ENCODE assay signal across 23 cellular contexts in genomic region chr19:10868872-10869547, GRCh38. TPM values are rescaled to one million over a fixed set of nuclear protein-coding genes. Genes with fewer than 3 reads are reported as not detected.
DNase-seq lines count a peak whose midpoint lies in the region; TF ChIP-seq lines count a peak whose summit lies in the region.
"Had no signal": no experiment of that assay in that cellular context is flagged by ENCODE, and none has a peak within 500 bp of the region (broad histone marks: within the 10 kb centered on the region; RNA-seq: fewer than 3 reads in every experiment).

No MANE protein-coding gene starts in this region.

- H3K79me2 ChIP-seq in OCI-LY3 (ENCODE audit: low read length) (peaks cover 24% of the 10 kb centered on the region), osteoblast (ENCODE audit: insufficient read depth, low read length) (peaks cover 23% of the 10 kb centered on the region)

- H3K27me3 ChIP-seq in OCI-LY3 (ENCODE audit: low read depth, low read length), result no peaks in the 10 kb centered on the region
- no peaks in the 10 kb centered on the region for H3K27me3 ChIP-seq in osteoblast (ENCODE audit: insufficient read depth, low read length)
- H3K27me3 ChIP-seq: esophagus squamous epithelium had no signal

- 0 out of 2 replicates have a peak overlapping the region, but pooled peaks have one; percentile 11 for H3K4me3 ChIP-seq in OCI-LY3 (ENCODE audit: low read length)
- no peak overlapping the region for H3K4me3 ChIP-seq in osteoblast (ENCODE audit: insufficient read depth, low read length)
- H3K4me3 ChIP-seq: esophagus squamous epithelium had no signal

- no peaks in the 10 kb centered on the region for H3K9me3 Mint-ChIP-seq in activated CD4-positive, alpha-beta T cell treated with anti-CD3 and anti-CD28 coated beads, Interleukin-2, amount 10 ng/mL, durations not matched to agents 24 days and 14 days
- H3K9me3 Mint-ChIP-seq in dendritic cell treated with granulocyte-macrophage colony-stimulating factor and Interleukin-4, amounts not matched to agents 40 ng/mL and 50 ng/mL, for 4 days, result no peaks in the 10 kb centered on the region
- H3K9me3 Mint-ChIP-seq: HFFc6; naive thymus-derived CD8-positive, alpha-beta T cell had no signal

- DNase-seq in activated CD4-positive, alpha-beta T cell treated with anti-CD3 and anti-CD28 coated beads, Interleukin-2, amount 10 ng/mL, durations not matched to agents 24 days and 14 days, result no peak
- no peak for DNase-seq in activated CD4-positive, alpha-beta T cell treated with anti-CD3 and anti-CD28 coated beads for 48 hours
- DNase-seq in osteoblast (ENCODE audit: insufficient read length, low spot score, missing footprints), result peak; percentile 18
- no peak for DNase-seq in NCI-H226
- no peak for DNase-seq in DMS53 (lab: John Stamatoyannopoulos, UW)
- DNase-seq in NCI-H345 (lab: John Stamatoyannopoulos, UW), result no peak
- DNase-seq: anterior cingulate cortex; central memory CD4-positive, alpha-beta T cell; DMS153; esophagus squamous epithelium; HFFc6; kidney glomerular epithelial cell; naive thymus-derived CD8-positive, alpha-beta T cell; NCI-H1048; NCI-H1930; NCI-H446 treated with DMSO at 0.1 percent for 48 hours; SW 1271 had no signal

- H3K9me3 ChIP-seq in OCI-LY3 (ENCODE audit: insufficient read depth, low read length), result no peaks in the 10 kb centered on the region
- H3K9me3 ChIP-seq in osteoblast (ENCODE audit: low read depth, low read length), result no peaks in the 10 kb centered on the region
- H3K9me3 ChIP-seq: esophagus squamous epithelium had no signal

- intact Hi-C loops in activated CD4-positive, alpha-beta T cell treated with anti-CD3 and anti-CD28 coated beads, Interleukin-2, amount 10 ng/mL, durations not matched to agents 24 days and 14 days (cut with micrococcal nuclease), result loop anchor here (10.0 kb wide), 1 partner anchor 74 kb away; no protein-coding TSS in a partner anchor
- intact Hi-C loops in dendritic cell treated with granulocyte-macrophage colony-stimulating factor and Interleukin-4, amounts not matched to agents 40 ng/mL and 50 ng/mL, for 4 days (cut with micrococcal nuclease), result loop anchor here (10.0 kb wide), 1 partner anchor 84 kb away; no protein-coding TSS in a partner anchor

- H2AFZ ChIP-seq in OCI-LY3 (ENCODE audit: low read depth, low read length), result no peak overlapping the region
- H2AFZ ChIP-seq in osteoblast (ENCODE audit: low read length), result no peak overlapping the region

- H3K4me1 Mint-ChIP-seq in activated CD4-positive, alpha-beta T cell treated with anti-CD3 and anti-CD28 coated beads, Interleukin-2, amount 10 ng/mL, durations not matched to agents 24 days and 14 days, result peaks cover 35% of the 10 kb centered on the region
- H3K4me1 Mint-ChIP-seq in dendritic cell treated with granulocyte-macrophage colony-stimulating factor and Interleukin-4, amounts not matched to agents 40 ng/mL and 50 ng/mL, for 4 days (ENCODE audit: low read depth), result peaks cover 67% of the 10 kb centered on the region

- 0 out of 2 replicates have a peak overlapping the region, but pooled peaks have one; percentile 67 for H3K9ac ChIP-seq in OCI-LY3 (ENCODE audit: low read length)
- H3K9ac ChIP-seq: KMS-11 had no signal

- H3K27ac ChIP-seq in OCI-LY3 (ENCODE audit: low read length), result peak overlapping the region; percentile 88
- H3K27ac ChIP-seq in osteoblast (ENCODE audit: low read depth, low read length), result no peak overlapping the region
- H3K27ac ChIP-seq: C4-2B, VCaP had no signal

- H3K4me1 ChIP-seq in OCI-LY3 (ENCODE audit: low read length) (peaks cover 55% of the 10 kb centered on the region), osteoblast (ENCODE audit: insufficient read depth, low read length) (peaks cover 16% of the 10 kb centered on the region)

- H3K27ac Mint-ChIP-seq in activated CD4-positive, alpha-beta T cell treated with anti-CD3 and anti-CD28 coated beads, Interleukin-2, amount 10 ng/mL, durations not matched to agents 24 days and 14 days, result peak overlapping the region; percentile 45
- peak overlapping the region; percentile 91 for H3K27ac Mint-ChIP-seq in dendritic cell treated with granulocyte-macrophage colony-stimulating factor and Interleukin-4, amounts not matched to agents 40 ng/mL and 50 ng/mL, for 4 days
- H3K27ac Mint-ChIP-seq: HFFc6 had no signal

- TF ChIP-seq CTCF in OCI-LY3 (IDR thresholded peaks at IDR 0.05; ENCODE audit: low read depth, low read length) (no peak), osteoblast (IDR thresholded peaks at IDR 0.05; ENCODE audit: extremely low read depth, low read depth, low read length) (no peak)

- peak overlapping the region; percentile 39 for H3K4me3 Mint-ChIP-seq in activated CD4-positive, alpha-beta T cell treated with anti-CD3 and anti-CD28 coated beads, Interleukin-2, amount 10 ng/mL, durations not matched to agents 24 days and 14 days
- no peak overlapping the region for H3K4me3 Mint-ChIP-seq in dendritic cell treated with granulocyte-macrophage colony-stimulating factor and Interleukin-4, amounts not matched to agents 40 ng/mL and 50 ng/mL, for 4 days
- H3K4me3 Mint-ChIP-seq: HFFc6 had no signal

- no peaks in the 10 kb centered on the region for H3K27me3 Mint-ChIP-seq in activated CD4-positive, alpha-beta T cell treated with anti-CD3 and anti-CD28 coated beads, Interleukin-2, amount 10 ng/mL, durations not matched to agents 24 days and 14 days
- H3K27me3 Mint-ChIP-seq in dendritic cell treated with granulocyte-macrophage colony-stimulating factor and Interleukin-4, amounts not matched to agents 40 ng/mL and 50 ng/mL, for 4 days, result no peaks in the 10 kb centered on the region
- H3K27me3 Mint-ChIP-seq: naive thymus-derived CD8-positive, alpha-beta T cell had no signal

- H3K4me2 ChIP-seq in OCI-LY3 (ENCODE audit: low read length) (peak overlapping the region; percentile 82), osteoblast (ENCODE audit: insufficient read depth, low read length) (no peak overlapping the region)

- H3K36me3 ChIP-seq in OCI-LY3 (replicated peaks; ENCODE audit: low read depth, low read length) (peaks cover 3% of the 10 kb centered on the region), osteoblast (ENCODE audit: insufficient read depth, low read length) (no peaks in the 10 kb centered on the region)
- H3K36me3 ChIP-seq: esophagus squamous epithelium had no signal

- H3K36me3 Mint-ChIP-seq in activated CD4-positive, alpha-beta T cell treated with anti-CD3 and anti-CD28 coated beads, Interleukin-2, amount 10 ng/mL, durations not matched to agents 24 days and 14 days (ENCODE audit: low read depth), result peaks cover 8% of the 10 kb centered on the region
- H3K36me3 Mint-ChIP-seq in dendritic cell treated with granulocyte-macrophage colony-stimulating factor and Interleukin-4, amounts not matched to agents 40 ng/mL and 50 ng/mL, for 4 days (ENCODE audit: low read depth), result peaks cover 35% of the 10 kb centered on the region
- H3K36me3 Mint-ChIP-seq: naive thymus-derived CD8-positive, alpha-beta T cell had no signal

- 0 out of 2 replicates have a peak, but pooled peaks cover 2% of the 10 kb centered on the region for H4K20me1 ChIP-seq in OCI-LY3 (ENCODE audit: insufficient read depth, low read length)
- peaks cover 6% of the 10 kb centered on the region for H4K20me1 ChIP-seq in osteoblast (ENCODE audit: insufficient read depth, low read length)

RNA-seq across cellular contexts. Expression of gene CARM1, which starts 2.3 kb away (rescaled TPM):
- 92.4 and 93.7 TPM in 2 replicates for total RNA-seq in activated CD4-positive, alpha-beta T cell treated with anti-CD3 and anti-CD28 coated beads, Interleukin-2, amount 10 ng/mL, durations not matched to agents 24 days and 14 days
- total RNA-seq in osteoblast, result 33.7 and 41.0 TPM in 2 replicates

RNA-seq across cellular contexts. Expression of gene C19orf38, which starts 20.8 kb away (rescaled TPM):
- 2.7 and 3.6 TPM in 2 replicates for total RNA-seq in activated CD4-positive, alpha-beta T cell treated with anti-CD3 and anti-CD28 coated beads, Interleukin-2, amount 10 ng/mL, durations not matched to agents 24 days and 14 days
- under 0.01 and 0.29 TPM in 2 replicates for total RNA-seq in osteoblast
- total RNA-seq: pulmonary artery endothelial cell had no signal

RNA-seq across cellular contexts. Expression of gene TMED1, which starts 33.0 kb away (rescaled TPM):
- 17.6 and 22.4 TPM in 2 replicates for total RNA-seq in activated CD4-positive, alpha-beta T cell treated with anti-CD3 and anti-CD28 coated beads, Interleukin-2, amount 10 ng/mL, durations not matched to agents 24 days and 14 days
- 39.2 and 43.1 TPM in 2 replicates for total RNA-seq in osteoblast

RNA-seq across cellular contexts. Expression of gene YIPF2, which starts 59.4 kb away (rescaled TPM):
- 21.7 and 23.2 TPM in 2 replicates for total RNA-seq in activated CD4-positive, alpha-beta T cell treated with anti-CD3 and anti-CD28 coated beads, Interleukin-2, amount 10 ng/mL, durations not matched to agents 24 days and 14 days
- 114 and 126 TPM in 2 replicates for total RNA-seq in osteoblast

RNA-seq across cellular contexts. Expression of gene TIMM29, which starts 59.6 kb away (rescaled TPM):
- total RNA-seq in activated CD4-positive, alpha-beta T cell treated with anti-CD3 and anti-CD28 coated beads, Interleukin-2, amount 10 ng/mL, durations not matched to agents 24 days and 14 days, result 18.4 and 19.8 TPM in 2 replicates
- 31.8 and 34.8 TPM in 2 replicates for total RNA-seq in osteoblast
